Comparison of ENCODE assay signal across 8 cellular contexts in the genomic region with DNA sequence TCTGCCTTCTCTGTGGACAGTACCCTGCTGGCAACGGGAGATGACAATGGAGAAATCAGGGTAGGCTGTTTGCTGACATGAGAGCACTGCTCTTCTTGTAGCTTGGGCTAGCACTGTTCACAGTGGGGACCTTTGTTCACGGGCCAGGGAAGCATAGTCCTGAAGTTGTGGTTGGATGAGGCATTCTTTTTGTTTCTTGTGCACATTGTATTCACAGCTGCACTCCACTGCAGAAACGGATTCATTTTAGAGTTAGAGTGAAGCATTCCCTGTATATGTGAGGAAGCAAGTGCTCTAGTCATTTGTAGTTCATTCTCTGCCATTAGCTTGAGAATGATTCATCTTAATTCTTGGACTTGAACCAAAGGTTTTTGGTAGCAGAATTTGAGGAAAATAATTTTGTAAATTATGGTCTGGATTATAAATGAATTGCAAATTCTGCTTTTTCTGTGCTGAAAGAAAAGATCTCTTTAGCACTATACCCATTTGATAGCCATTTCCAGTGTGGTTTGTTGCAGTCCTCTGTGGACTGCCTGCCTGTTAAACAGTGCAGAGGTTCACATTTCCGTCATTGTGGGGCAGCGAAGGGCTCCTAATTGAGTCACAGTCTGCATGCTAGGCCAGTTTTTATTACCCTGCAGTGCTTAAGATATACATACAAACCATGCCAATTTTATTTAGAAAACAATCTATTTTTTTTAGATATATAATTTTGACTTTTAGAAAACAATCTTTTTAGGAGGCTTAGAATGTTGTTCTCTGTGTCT.
DNase-seq lines count a peak whose midpoint lies in the region; ATAC-seq, FAIRE-seq and TF ChIP-seq lines count a peak whose summit lies in the region.

No MANE protein-coding gene starts in this region.

- TF ChIP-seq EP300 in HepG2 (IDR thresholded peaks at IDR 0.05; ENCODE audit: low read depth in 2 of 2, low read length in 2 of 2) (no peak), HepG2 (CRISPR knock-in tag; IDR thresholded peaks at IDR 0.05; ENCODE audit: borderline replicate concordance) (no peak)

- no peak overlapping the region for H3K9ac ChIP-seq in HepG2 (ENCODE audit: insufficient read depth, low read depth, low read length)

- no peak for TF ChIP-seq RAD21 in HepG2 (CRISPR knock-in tag; IDR thresholded peaks at IDR 0.05)

- H2AFZ ChIP-seq in HepG2 (ENCODE audit: low read length), result no peak overlapping the region

- in situ Hi-C loops in HepG2 (cut with HindIII; ENCODE audit: extremely low pct_ligation_motif_present, low pct_unique_long_range_greater_than_20kb), result no loop called here

- H4K20me1 ChIP-seq in HepG2 (ENCODE audit: insufficient read depth, low read length), result no peaks in the 10 kb centered on the region; the same call in 1 of the 2 replicates

- POLR2A ChIA-PET in HepG2 (lab: Yijun Ruan, JAX), result no interaction called here

- CTCF ChIA-PET in HepG2 (lab: Yijun Ruan, JAX; ENCODE audit: low intra/inter-chr PET ratio, low total read pairs), result interaction anchor here (1.6 kb wide), 1 partner anchor 273 kb away, joined by 12 read pairs; no protein-coding TSS in a partner anchor

- H3K27me3 ChIP-seq in bronchial epithelial cell (ENCODE audit: control insufficient read depth, insufficient read depth, low read length) (no peaks in the 10 kb centered on the region), HepG2 (ENCODE audit: control insufficient read depth in 1 of 2, insufficient read depth in 2 of 2, low read length in 2 of 2) (no peaks in the 10 kb centered on the region)

- WGBS in HepG2 (ENCODE audit: low lambda C conversion rate), result 39% methylated on average over 4 of the region's 5 CpGs

- BruUV-seq in HepG2 (replicated peaks; lab: Mats Ljungman, UMichigan), result no TSS peak

- peaks cover 10% of the 10 kb centered on the region for H3K36me3 ChIP-seq in bronchial epithelial cell (ENCODE audit: control insufficient read depth, insufficient read depth, low read length)
- H3K36me3 ChIP-seq in HepG2 (replicated peaks in 1 of 2; ENCODE audit: control insufficient read depth in 1 of 2, insufficient read depth in 2 of 2, low read length in 2 of 2), result peaks cover 14 to 38% of the 10 kb centered on the region in 2 experiments; a peak in 4 of 5 replicates

- peak; percentile 34 for DNase-seq in NOMO-1 treated with DMSO at 0.1 percent for 48 hours (lab: John Stamatoyannopoulos, UW; ENCODE audit: unreplicated experiment)
- DNase-seq in NOMO-1 treated with dmso at 0.1 percent for 144 hours (lab: John Stamatoyannopoulos, UW; ENCODE audit: unreplicated experiment), result no peak
- peak; percentile 51 for DNase-seq in HK-2 (ENCODE audit: unreplicated experiment)
- DNase-seq in RPMI7951 (ENCODE audit: low read depth), result peak; percentile 53
- DNase-seq in bronchial epithelial cell (ENCODE audit: low read depth), result peak; percentile 45
- DNase-seq in HepG2 (ENCODE audit: low spot score), result peak; percentile 28
- DNase-seq in urothelium cell line (ENCODE audit: low spot score), result peak; percentile 20

- H3K4me1 ChIP-seq in HepG2 (ENCODE audit: insufficient read depth, low read length), result no peaks in the 10 kb centered on the region

- peak; percentile 44 for TF ChIP-seq CTCF in bronchial epithelial cell (IDR thresholded peaks at IDR 0.05; ENCODE audit: insufficient read depth, low read length, severe bottlenecking)
- TF ChIP-seq CTCF in HepG2 (CRISPR knock-in tag; IDR thresholded peaks at IDR 0.05), result peak; percentile 75

- H3K9me3 ChIP-seq in HepG2 (ENCODE audit: low read length), result no peaks in the 10 kb centered on the region

- no peak for TF ChIP-seq POLR2A in HepG2 (IDR thresholded peaks at IDR 0.05; ENCODE audit: insufficient read depth in 1 of 2, low read depth in 2 of 2, low read length in 2 of 2)

- H3K4me2 ChIP-seq in HepG2 (ENCODE audit: low read depth, low read length), result no peak overlapping the region

- H3K79me2 ChIP-seq in HepG2 (ENCODE audit: insufficient read depth, low read length), result no peaks in the 10 kb centered on the region

- no peak for FAIRE-seq in bronchial epithelial cell (lab: Jason Lieb, UNC)
- FAIRE-seq in HepG2 (lab: Jason Lieb, UNC), result no peak
- no peak for FAIRE-seq in urothelium cell line (lab: Jason Lieb, UNC)

- ATAC-seq in GM21381 (IDR thresholded peaks at IDR 0.05; ENCODE audit: unreplicated experiment) (peak; percentile 73), HepG2 (peak; percentile 97)

- H3K4me3 ChIP-seq in bronchial epithelial cell (ENCODE audit: low read depth, low read length) (no peak overlapping the region), HepG2 (replicated peaks in 1 of 3; ENCODE audit: insufficient read depth in 1 of 3, low read depth in 2 of 3, low read length in 3 of 3) (no peak overlapping the region)

- intact Hi-C loops in HepG2 (cut with micrococcal nuclease; ENCODE audit: unreplicated experiment), result loop anchor here (1.0 to 2.0 kb wide), 2 partner anchors 17 to 273 kb away; no protein-coding TSS in a partner anchor

- no peak overlapping the region for H3K27ac ChIP-seq in HepG2 (ENCODE audit: extremely low read length, insufficient read depth, low read length)

TF ChIP-seq in HepG2, 621 proteins besides CTCF, POLR2A, EP300 and RAD21:
- TF ChIP-seq KMT2A (CRISPR knock-in tag; IDR thresholded peaks at IDR 0.05), result no peak
- TF ChIP-seq XRCC5 (optimal IDR thresholded peaks at IDR 0.05; ENCODE audit: low read length), result peak; percentile 19
- TF ChIP-seq SNAI1 (CRISPR knock-in tag; IDR thresholded peaks at IDR 0.05; ENCODE audit: borderline replicate concordance), result no peak
- peak; percentile 45; the same call in 1 of the 2 replicates for TF ChIP-seq SMC3 (IDR thresholded peaks at IDR 0.05; ENCODE audit: low read length)
- peak; percentile 62 for TF ChIP-seq STAG1 (CRISPR knock-in tag; IDR thresholded peaks at IDR 0.05)
- TF ChIP-seq PHF8 (CRISPR knock-in tag; IDR thresholded peaks at IDR 0.05), result no peak
- TF ChIP-seq NFIC (IDR thresholded peaks at IDR 0.05; ENCODE audit: low read length), result no peak
- TF ChIP-seq TEAD3 (CRISPR knock-in tag; optimal IDR thresholded peaks at IDR 0.05; ENCODE audit: borderline replicate concordance), result peak; percentile 39
- no peak for TF ChIP-seq NONO (IDR thresholded peaks at IDR 0.05)
- TF ChIP-seq NONO (CRISPR knock-in tag; conservative IDR thresholded peaks at IDR 0.05), result no peak
- TF ChIP-seq CREBL2 (CRISPR knock-in tag; IDR thresholded peaks at IDR 0.05; ENCODE audit: borderline replicate concordance), result no peak
- no peak for TF ChIP-seq MLLT10 (CRISPR knock-in tag; IDR thresholded peaks at IDR 0.05)
- no peak for TF ChIP-seq ZNF367 (CRISPR knock-in tag; IDR thresholded peaks at IDR 0.05; ENCODE audit: borderline replicate concordance)
- TF ChIP-seq, protein P1, sequence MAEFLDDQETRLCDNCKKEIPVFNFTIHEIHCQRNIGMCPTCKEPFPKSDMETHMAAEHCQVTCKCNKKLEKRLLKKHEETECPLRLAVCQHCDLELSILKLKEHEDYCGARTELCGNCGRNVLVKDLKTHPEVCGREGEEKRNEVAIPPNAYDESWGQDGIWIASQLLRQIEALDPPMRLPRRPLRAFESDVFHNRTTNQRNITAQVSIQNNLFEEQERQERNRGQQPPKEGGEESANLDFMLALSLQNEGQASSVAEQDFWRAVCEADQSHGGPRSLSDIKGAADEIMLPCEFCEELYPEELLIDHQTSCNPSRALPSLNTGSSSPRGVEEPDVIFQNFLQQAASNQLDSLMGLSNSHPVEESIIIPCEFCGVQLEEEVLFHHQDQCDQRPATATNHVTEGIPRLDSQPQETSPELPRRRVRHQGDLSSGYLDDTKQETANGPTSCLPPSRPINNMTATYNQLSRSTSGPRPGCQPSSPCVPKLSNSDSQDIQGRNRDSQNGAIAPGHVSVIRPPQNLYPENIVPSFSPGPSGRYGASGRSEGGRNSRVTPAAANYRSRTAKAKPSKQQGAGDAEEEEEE (CRISPR knock-in tag; IDR thresholded peaks at IDR 0.05; ENCODE audit: borderline replicate concordance), result no peak
- TF ChIP-seq HNF4A (CRISPR knock-in tag; IDR thresholded peaks at IDR 0.05), result no peak
- TF ChIP-seq, protein P2, sequence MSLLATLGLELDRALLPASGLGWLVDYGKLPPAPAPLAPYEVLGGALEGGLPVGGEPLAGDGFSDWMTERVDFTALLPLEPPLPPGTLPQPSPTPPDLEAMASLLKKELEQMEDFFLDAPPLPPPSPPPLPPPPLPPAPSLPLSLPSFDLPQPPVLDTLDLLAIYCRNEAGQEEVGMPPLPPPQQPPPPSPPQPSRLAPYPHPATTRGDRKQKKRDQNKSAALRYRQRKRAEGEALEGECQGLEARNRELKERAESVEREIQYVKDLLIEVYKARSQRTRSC (CRISPR knock-in tag; IDR thresholded peaks at IDR 0.05; ENCODE audit: low read depth), result no peak
- TF ChIP-seq NR0B2 (CRISPR knock-in tag; IDR thresholded peaks at IDR 0.05), result no peak
- TF ChIP-seq MTA3 (CRISPR knock-in tag; IDR thresholded peaks at IDR 0.05), result no peak
- no peak for TF ChIP-seq CEBPB (IDR thresholded peaks at IDR 0.05; ENCODE audit: borderline replicate concordance, low read depth, low read length)
- TF ChIP-seq ZBTB1 (CRISPR knock-in tag; IDR thresholded peaks at IDR 0.05; ENCODE audit: borderline replicate concordance), result no peak
- TF ChIP-seq, protein P3, sequence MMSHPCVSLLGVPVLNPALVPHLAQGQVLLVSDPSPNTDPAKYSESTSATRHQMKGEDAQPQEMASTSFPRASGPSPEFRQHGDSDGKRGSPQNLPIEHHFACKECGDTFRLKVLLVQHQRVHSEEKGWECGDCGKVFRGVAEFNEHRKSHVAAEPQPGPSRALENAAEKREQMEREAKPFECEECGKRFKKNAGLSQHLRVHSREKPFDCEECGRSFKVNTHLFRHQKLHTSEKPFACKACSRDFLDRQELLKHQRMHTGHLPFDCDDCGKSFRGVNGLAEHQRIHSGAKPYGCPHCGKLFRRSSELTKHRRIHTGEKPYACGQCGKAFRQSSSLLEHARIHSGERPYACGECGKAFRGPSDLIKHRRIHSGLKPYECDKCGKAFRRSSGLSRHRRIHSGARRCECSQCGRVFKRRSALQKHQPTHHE (CRISPR knock-in tag; IDR thresholded peaks at IDR 0.05; ENCODE audit: borderline replicate concordance), result no peak
- TF ChIP-seq ZNF589 (CRISPR knock-in tag; conservative IDR thresholded peaks at IDR 0.05), result no peak
